Comparison of ENCODE assay signal across 18 cellular contexts in genomic region chr11:48029686-48030279, GRCh38. TPM values are rescaled to one million over a fixed set of nuclear protein-coding genes. Genes with fewer than 3 reads are reported as not detected.
DNase-seq lines count a peak whose midpoint lies in the region; ATAC-seq and TF ChIP-seq lines count a peak whose summit lies in the region.
"Had no signal": no experiment of that assay in that cellular context is flagged by ENCODE, and none has a peak within 500 bp of the region (broad histone marks: within the 10 kb centered on the region; RNA-seq: fewer than 3 reads in every experiment).

No MANE protein-coding gene starts in this region.

- intact Hi-C loops in CD4-positive, alpha-beta T cell (cut with DNase I, micrococcal nuclease): no loop called here

- H3K27ac ChIP-seq in CD4-positive, alpha-beta T cell (ENCODE audit: low read depth, low read length): no peak overlapping the region
- peak overlapping the region; percentile 73 for H3K27ac ChIP-seq in HL-60 (replicated peaks)
- H3K27ac ChIP-seq: C4-2B, esophagus squamous epithelium, thoracic aorta had no signal

- no peak overlapping the region for H3K4me3 ChIP-seq in HL-60 (replicated peaks; ENCODE audit: insufficient read depth, low read length)
- H3K4me3 ChIP-seq: colonic mucosa, esophagus squamous epithelium, prostate gland, thoracic aorta had no signal

- H3K9me3 Mint-ChIP-seq in CD4-positive, alpha-beta T cell: no peaks in the 10 kb centered on the region
- no peaks in the 10 kb centered on the region for H3K9me3 Mint-ChIP-seq in activated T-helper 17 cell treated with anti-CD3 and anti-CD28 coated beads, Interleukin-2, amount 50 U/mL, for 72 hours
- H3K9me3 Mint-ChIP-seq in nephron: no peaks in the 10 kb centered on the region

- H3K27me3 ChIP-seq in CD4-positive, alpha-beta T cell (ENCODE audit: control insufficient read depth, insufficient read depth, low read length): no peaks in the 10 kb centered on the region
- H3K27me3 ChIP-seq in HL-60 (ENCODE audit: insufficient read depth, poor library complexity, severe bottlenecking): no peaks in the 10 kb centered on the region
- H3K27me3 ChIP-seq: colonic mucosa, esophagus squamous epithelium had no signal

- no peak for TF ChIP-seq CTCF in CD4-positive, alpha-beta T cell (IDR thresholded peaks at IDR 0.05)
- TF ChIP-seq CTCF in HL-60 (IDR thresholded peaks at IDR 0.05; ENCODE audit: insufficient read depth, low read length) (no peak), nephron (IDR thresholded peaks at IDR 0.05; ENCODE audit: unreplicated experiment in 3 of 3) (no peak)

- peak overlapping the region; percentile 83 for H3K27ac Mint-ChIP-seq in CD4-positive, alpha-beta T cell
- peak overlapping the region; percentile 76 for H3K27ac Mint-ChIP-seq in activated T-helper 17 cell treated with anti-CD3 and anti-CD28 coated beads, Interleukin-2, amount 50 U/mL, for 72 hours
- H3K27ac Mint-ChIP-seq in nephron: peak overlapping the region; percentile 68 to 94 (median 82)

- peak overlapping the region; percentile 56 for H3K4me3 Mint-ChIP-seq in CD4-positive, alpha-beta T cell
- H3K4me3 Mint-ChIP-seq in activated T-helper 17 cell treated with anti-CD3 and anti-CD28 coated beads, Interleukin-2, amount 50 U/mL, for 72 hours: peak overlapping the region; percentile 24
- H3K4me3 Mint-ChIP-seq in nephron: peak overlapping the region; percentile 0 to 50 (median 38)

- CTCF ChIA-PET in CD4-positive, alpha-beta T cell (lab: Charles Lee): interaction anchor here (0.6 to 2.0 kb wide), 3 partner anchors 10 to 49 kb away, joined by 3 to 6 read pairs (median 3); no protein-coding TSS in a partner anchor

- H3K4me1 Mint-ChIP-seq in CD4-positive, alpha-beta T cell (ENCODE audit: low read depth): peaks cover 66% of the 10 kb centered on the region
- peaks cover 55% of the 10 kb centered on the region for H3K4me1 Mint-ChIP-seq in activated T-helper 17 cell treated with anti-CD3 and anti-CD28 coated beads, Interleukin-2, amount 50 U/mL, for 72 hours
- peaks cover 48% of the 10 kb centered on the region for H3K4me1 Mint-ChIP-seq in nephron

- peaks cover 5% of the 10 kb centered on the region for H3K36me3 Mint-ChIP-seq in CD4-positive, alpha-beta T cell (ENCODE audit: low read depth)
- peaks cover 30% of the 10 kb centered on the region for H3K36me3 Mint-ChIP-seq in activated T-helper 17 cell treated with anti-CD3 and anti-CD28 coated beads, Interleukin-2, amount 50 U/mL, for 72 hours (ENCODE audit: low read depth)
- no peaks in the 10 kb centered on the region for H3K36me3 Mint-ChIP-seq in nephron (ENCODE audit: low read depth)

- DNase-seq in CD4-positive, alpha-beta T cell: no peak
- DNase-seq in HL-60 (ENCODE audit: low read depth in 1 of 2, low spot score in 1 of 2): no peak
- no peak for DNase-seq in activated CD8-positive, alpha-beta memory T cell treated with anti-CD3 and anti-CD28 coated beads, Interleukin-2, amount 50 U/mL, for 48 hours
- DNase-seq in central memory CD4-positive, alpha-beta T cell: no peak
- DNase-seq in SIG-M5 (lab: John Stamatoyannopoulos, UW): no peak
- no peak for DNase-seq in activated CD4-positive, CD25-positive, alpha-beta regulatory T cell treated with anti-CD3 and anti-CD28 coated beads, Interleukin-2, amount 50 U/mL, for 72 hours
- DNase-seq: amniotic stem cell, colonic mucosa, esophagus squamous epithelium, GDM1, left cardiac atrium, NCI-H774 had no signal

- H3K27me3 Mint-ChIP-seq in CD4-positive, alpha-beta T cell: no peaks in the 10 kb centered on the region
- H3K27me3 Mint-ChIP-seq in activated T-helper 17 cell treated with anti-CD3 and anti-CD28 coated beads, Interleukin-2, amount 50 U/mL, for 72 hours: no peaks in the 10 kb centered on the region
- H3K27me3 Mint-ChIP-seq in nephron (ENCODE audit: low read depth): no peaks in the 10 kb centered on the region

- H3K9me3 ChIP-seq in CD4-positive, alpha-beta T cell (ENCODE audit: control insufficient read depth, low read length): no peaks in the 10 kb centered on the region
- H3K9me3 ChIP-seq: colonic mucosa, esophagus squamous epithelium, prostate gland, thoracic aorta had no signal

- no peak for ATAC-seq in CD4-positive, alpha-beta T cell (ENCODE audit: poor library complexity)
- no peak for ATAC-seq in activated T-helper 17 cell treated with anti-CD3 and anti-CD28 coated beads, Interleukin-2, amount 50 U/mL, for 72 hours (replicated peaks)
- ATAC-seq: HepG2, left cardiac atrium had no signal

- POLR2A ChIA-PET in CD4-positive, alpha-beta T cell (lab: Charles Lee): interaction anchor here (1.0 to 3.9 kb wide), 7 partner anchors 12 to 28 kb away, joined by 3 to 20 read pairs (median 4); no protein-coding TSS in a partner anchor

RNA-seq across cellular contexts. Expression of gene PTPRJ, which starts 49.4 kb away (rescaled TPM):
- total RNA-seq in CD4-positive, alpha-beta T cell: 10 to 100 TPM; 26.6 to 28.9 TPM
- total RNA-seq in activated T-helper 17 cell treated with anti-CD3 and anti-CD28 coated beads, Interleukin-2, amount 50 U/mL, for 72 hours: 10 to 100 TPM; 36.1 to 52.8 TPM
